Comparison of ENCODE assay signal across 18 cellular contexts in the genomic region with DNA sequence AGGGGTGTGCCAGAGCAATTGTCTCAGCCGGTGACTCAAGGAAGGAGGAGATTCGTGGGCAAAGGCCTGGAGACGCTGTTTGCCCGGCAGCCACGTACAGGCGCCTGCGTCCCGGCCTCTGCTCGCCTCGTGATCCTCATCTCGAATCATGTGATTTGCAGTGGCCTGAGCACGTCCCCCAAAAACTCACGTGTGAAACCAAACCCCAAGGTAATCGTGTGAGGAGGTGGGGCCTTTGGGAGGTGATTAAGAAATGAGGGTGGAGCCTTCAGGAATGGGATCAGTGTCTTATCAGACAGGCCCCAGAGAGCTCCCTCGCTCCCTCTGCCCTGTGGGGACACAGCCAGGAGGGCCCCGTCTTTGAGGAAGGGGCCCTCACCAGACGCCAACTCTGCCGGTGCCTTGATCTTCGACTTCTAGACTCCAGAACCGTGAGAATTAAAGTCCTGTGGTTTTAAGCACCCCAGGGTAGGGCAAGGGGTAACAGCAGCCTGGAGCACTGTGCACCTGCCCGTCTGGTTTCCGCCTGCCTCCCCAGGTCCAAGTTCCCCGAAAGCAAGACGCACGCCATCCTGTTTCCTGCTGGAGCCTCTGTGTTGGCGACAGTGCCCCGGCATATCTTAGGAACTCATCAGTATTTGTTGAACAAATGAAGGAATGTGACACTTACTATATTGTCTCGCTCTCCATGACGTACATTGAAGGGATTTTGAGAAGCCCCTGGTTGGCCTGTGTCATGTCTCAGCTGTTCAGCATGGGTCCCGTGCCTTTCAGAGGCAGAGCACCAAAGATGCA.
"Had no signal": no experiment of that assay in that cellular context is flagged by ENCODE, and none has a peak within 500 bp of the region (broad histone marks: within the 10 kb centered on the region; RNA-seq: fewer than 3 reads in every experiment).

No MANE protein-coding gene starts in this region.

- H3K27ac ChIP-seq: body of pancreas, epithelial cell of prostate, gastroesophageal sphincter, parathyroid adenoma, thyroid gland had no signal

- H3K4me1 ChIP-seq: gastroesophageal sphincter, parathyroid adenoma had no signal

- H3K36me3 Mint-ChIP-seq: stimulated activated effector memory CD8-positive, alpha-beta T cell treated with anti-CD3 and anti-CD28 coated beads, Interleukin-12 subunit alpha, Interleukin-12 subunit beta, amount 100 ng/mL, for 72 hours had no signal

- DNase-seq: activated CD4-positive, CD25-positive, alpha-beta regulatory T cell; activated CD8-positive, alpha-beta memory T cell treated with anti-CD3 and anti-CD28 coated beads, Interleukin-2, amount 50 U/mL, for 4 hours; activated gamma-delta T cell treated with Interleukin-2 at 50 U/mL for 16 hours; activated T-cell treated with anti-CD3 and anti-CD28 coated beads, Interleukin-2, amount 50 U/mL, for 72 hours; body of pancreas; effector memory CD8-positive, alpha-beta T cell; left ventricle myocardium superior; retina; SK-N-SH; small intestine; T-helper 2 cell had no signal

- H3K36me3 ChIP-seq: gastroesophageal sphincter, thyroid gland had no signal

- H3K27me3 Mint-ChIP-seq: central memory CD8-positive, alpha-beta T cell; effector memory CD8-positive, alpha-beta T cell had no signal

- H3K9me3 ChIP-seq: body of pancreas, SK-N-SH, thyroid gland had no signal

- H3K9me3 Mint-ChIP-seq: central memory CD8-positive, alpha-beta T cell; neural crest cell had no signal

- ATAC-seq: activated T-cell treated with anti-CD3 and anti-CD28 coated beads, Interleukin-2, amount 50 U/mL, for 72 hours; body of pancreas; effector memory CD8-positive, alpha-beta T cell; gastroesophageal sphincter; left ventricle myocardium superior; stimulated activated effector memory CD8-positive, alpha-beta T cell treated with anti-CD3 and anti-CD28 coated beads, Interleukin-12 subunit alpha, Interleukin-12 subunit beta, amount 100 ng/mL, for 72 hours had no signal

- H3K27ac Mint-ChIP-seq: activated T-cell treated with anti-CD3 and anti-CD28 coated beads, Interleukin-2, amount 50 U/mL, for 72 hours; effector memory CD8-positive, alpha-beta T cell; stimulated activated effector memory CD8-positive, alpha-beta T cell treated with anti-CD3 and anti-CD28 coated beads, Interleukin-12 subunit alpha, Interleukin-12 subunit beta, amount 100 ng/mL, for 72 hours had no signal

- H3K4me3 Mint-ChIP-seq: activated T-cell treated with anti-CD3 and anti-CD28 coated beads, Interleukin-2, amount 50 U/mL, for 72 hours; central memory CD8-positive, alpha-beta T cell; effector memory CD8-positive, alpha-beta T cell; neural crest cell; stimulated activated effector memory CD8-positive, alpha-beta T cell treated with anti-CD3 and anti-CD28 coated beads, Interleukin-12 subunit alpha, Interleukin-12 subunit beta, amount 100 ng/mL, for 72 hours had no signal

- H3K4me1 Mint-ChIP-seq: central memory CD8-positive, alpha-beta T cell had no signal

- H3K27me3 ChIP-seq: body of pancreas, thyroid gland had no signal

- H3K4me3 ChIP-seq: body of pancreas, gastroesophageal sphincter, thyroid gland had no signal
